Comparison of ENCODE assay signal across 8 cellular contexts in genomic region chr11:126607374-126607773, GRCh38.
DNase-seq lines count a peak whose midpoint lies in the region; ATAC-seq, FAIRE-seq and TF ChIP-seq lines count a peak whose summit lies in the region.

No MANE protein-coding gene starts in this region.

- no peak overlapping the region for H3K4me2 ChIP-seq in PC-9
- no peak overlapping the region for H3K4me2 ChIP-seq in endothelial cell of umbilical vein (ENCODE audit: insufficient read depth, low read length)

- H3K27ac ChIP-seq in HUES48 (ENCODE audit: low read depth, low read length) = no peak overlapping the region
- no peak overlapping the region for H3K27ac ChIP-seq in PC-9
- H3K27ac ChIP-seq in endothelial cell of umbilical vein (ENCODE audit: insufficient read depth, low read depth, low read length) = no peak overlapping the region
- H3K27ac ChIP-seq in aorta (ENCODE audit: low read depth in 1 of 2, low read length in 2 of 2) = no peak overlapping the region

- no peaks in the 10 kb centered on the region for H3K9me3 ChIP-seq in HUES48 (ENCODE audit: control insufficient read depth, insufficient read depth, low read length)
- H3K9me3 ChIP-seq in PC-9 (ENCODE audit: insufficient read depth, low read depth) = no peaks in the 10 kb centered on the region
- H3K9me3 ChIP-seq in endothelial cell of umbilical vein (replicated peaks; ENCODE audit: control insufficient read depth, insufficient read depth, low read length) = no peaks in the 10 kb centered on the region
- no peaks in the 10 kb centered on the region for H3K9me3 ChIP-seq in aorta (ENCODE audit: control insufficient read depth, low read length)

- intact Hi-C loops in PC-9 (cut with micrococcal nuclease; ENCODE audit: unreplicated experiment) = loop anchor here (1.0 to 10.0 kb wide), 8 partner anchors 110 to 740 kb away; no protein-coding TSS in a partner anchor
- intact Hi-C loops in endothelial cell of umbilical vein (cut with micrococcal nuclease) = loop anchor here (1.0 to 5.0 kb wide), 4 partner anchors 167 to 1415 kb away; no protein-coding TSS in a partner anchor
- intact Hi-C loops in aorta (cut with DNase I) = no loop called here

- dilution Hi-C loops in endothelial cell of umbilical vein (cut with MboI; ENCODE audit: extremely low pct_ligation_motif_present, low sequenced_read_pairs) = no loop called here

- H3F3A ChIP-seq in PC-9 (ENCODE audit: insufficient read depth, low read depth) = no peaks in the 10 kb centered on the region

- 8 to 9% methylated on average over 8 of the region's 8 CpGs for WGBS in aorta, 2 donors

- H2AFZ ChIP-seq in PC-9 (no peak overlapping the region), endothelial cell of umbilical vein (ENCODE audit: low read depth, low read length) (no peak overlapping the region)

- H3K4me1 ChIP-seq in HUES48 (ENCODE audit: control insufficient read depth, insufficient read depth, low read length) = peaks cover 21% of the 10 kb centered on the region; the same call in 1 of the 2 replicates
- H3K4me1 ChIP-seq in PC-9 (replicated peaks; ENCODE audit: insufficient read depth) = no peaks in the 10 kb centered on the region
- H3K4me1 ChIP-seq in endothelial cell of umbilical vein (ENCODE audit: control insufficient read depth, extremely low read depth, insufficient read depth, low read length) = no peaks in the 10 kb centered on the region
- no peaks in the 10 kb centered on the region for H3K4me1 ChIP-seq in aorta (ENCODE audit: control insufficient read depth in 1 of 2, insufficient read depth in 2 of 2, low read length in 2 of 2)

- H4K20me1 ChIP-seq in PC-9 (ENCODE audit: insufficient read depth) (no peaks in the 10 kb centered on the region), endothelial cell of umbilical vein (replicated peaks; ENCODE audit: control insufficient read depth, extremely low read depth, insufficient read depth, low read length) (no peaks in the 10 kb centered on the region)

- H3K4me3 ChIP-seq in HUES48 (ENCODE audit: low read depth, low read length) (0 out of 2 replicates have a peak overlapping the region, but pooled peaks have one; percentile 0), PC-9 (no peak overlapping the region), endothelial cell of umbilical vein (replicated peaks in 1 of 3; ENCODE audit: insufficient read depth in 1 of 3, low read depth in 1 of 3, low read length in 3 of 3) (no peak overlapping the region), aorta (ENCODE audit: low read length in 2 of 2) (no peak overlapping the region)

- DNase-seq in stimulated activated CD4-positive, alpha-beta T cell treated with anti-CD3 and anti-CD28 coated beads, Interleukin-4, amount 100 ng/mL, for 48 hours (ENCODE audit: low read depth in 2 of 2) = peak; percentile 2 to 10
- DNase-seq in stimulated activated CD4-positive, alpha-beta T cell treated with anti-CD3 and anti-CD28 coated beads, Interleukin-2, amount 100 ng/mL, for 48 hours = no peak
- DNase-seq in PC-9 = peak in 1 of 2 experiments; percentile 55
- DNase-seq in endothelial cell of umbilical vein (ENCODE audit: low read depth, low spot score) = peak; percentile 5
- DNase-seq in mucosa of gallbladder (ENCODE audit: low spot score) = peak; percentile 62
- DNase-seq in aorta = no peak

- POLR2A ChIA-PET in PC-9 (lab: Charles Lee; ENCODE audit: unreplicated experiment) = no interaction called here
- POLR2A ChIA-PET in endothelial cell of umbilical vein (lab: Charles Lee) = no interaction called here

- FAIRE-seq in endothelial cell of umbilical vein (lab: Jason Lieb, UNC) = peak; percentile 52

- H3K36me3 ChIP-seq in HUES48 (ENCODE audit: control insufficient read depth, insufficient read depth, low read length) (no peaks in the 10 kb centered on the region), PC-9 (ENCODE audit: low read depth) (no peaks in the 10 kb centered on the region), endothelial cell of umbilical vein (ENCODE audit: control insufficient read depth in 2 of 2, extremely low read depth in 1 of 2, insufficient read depth in 2 of 2, low read length in 2 of 2) (no peaks in the 10 kb centered on the region), aorta (ENCODE audit: control insufficient read depth in 1 of 2, insufficient read depth in 2 of 2, low read length in 1 of 2) (no peaks in the 10 kb centered on the region)

- H3K79me2 ChIP-seq in PC-9 (ENCODE audit: low read depth) = no peaks in the 10 kb centered on the region
- H3K79me2 ChIP-seq in endothelial cell of umbilical vein (ENCODE audit: control insufficient read depth, insufficient read depth, low read length) = no peaks in the 10 kb centered on the region

- no peak for TF ChIP-seq POLR2A in endothelial cell of umbilical vein (IDR thresholded peaks at IDR 0.05; ENCODE audit: low read depth, low read length)

- TF ChIP-seq CTCF in PC-9 (conservative IDR thresholded peaks at IDR 0.05) = peak; percentile 73
- peak; percentile 42 to 61 for TF ChIP-seq CTCF in endothelial cell of umbilical vein (IDR thresholded peaks at IDR 0.05; ENCODE audit: extremely low read depth in 1 of 2, insufficient read depth in 1 of 2, low read depth in 1 of 2, low read length in 2 of 2)

- H3K9ac ChIP-seq in HUES48 (ENCODE audit: low read depth, low read length) (no peak overlapping the region), endothelial cell of umbilical vein (replicated peaks; ENCODE audit: extremely low read depth, insufficient read depth, low read length) (no peak overlapping the region)

- BruUV-seq in PC-9 (replicated peaks; lab: Mats Ljungman, UMichigan) = no TSS peak
- BruUV-seq in endothelial cell of umbilical vein (replicated peaks; lab: Mats Ljungman, UMichigan) = no TSS peak

- CTCF ChIA-PET in PC-9 (lab: Charles Lee) (interaction anchor here (0.8 kb wide), 1 partner anchor 383 kb away, joined by 3 read pairs; no protein-coding TSS in a partner anchor), endothelial cell of umbilical vein (lab: Charles Lee) (interaction anchor here (0.8 to 2.9 kb wide), 6 partner anchors 19 to 383 kb away, joined by 3 to 10 read pairs (median 6); no protein-coding TSS in a partner anchor)

- no peaks in the 10 kb centered on the region for H3K27me3 ChIP-seq in HUES48 (ENCODE audit: control insufficient read depth, insufficient read depth, low read length)
- H3K27me3 ChIP-seq in PC-9 (ENCODE audit: insufficient read depth, low read depth) = peaks cover 97% of the 10 kb centered on the region
- H3K27me3 ChIP-seq in endothelial cell of umbilical vein (ENCODE audit: control insufficient read depth in 2 of 2, insufficient read depth in 2 of 2, low read length in 2 of 2) = no peaks in the 10 kb centered on the region
- H3K27me3 ChIP-seq in aorta (ENCODE audit: control insufficient read depth in 1 of 2, insufficient read depth in 2 of 2, low read length in 1 of 2) = no peaks in the 10 kb centered on the region

- H3K9me2 ChIP-seq in PC-9 (ENCODE audit: insufficient read depth) = no peaks in the 10 kb centered on the region

- no peak for ATAC-seq in aorta (ENCODE audit: low FRiP score)
- ATAC-seq in HG02970 (IDR thresholded peaks at IDR 0.05; ENCODE audit: low FRiP score, unreplicated experiment) = no peak

- no peaks in the 10 kb centered on the region for H3K9me1 ChIP-seq in endothelial cell of umbilical vein (replicated peaks; ENCODE audit: control insufficient read depth, extremely low read depth, insufficient read depth, low read length)

TF ChIP-seq in endothelial cell of umbilical vein, 7 proteins besides CTCF, POLR2A, EP300 and RAD21:
- TF ChIP-seq MYC (IDR thresholded peaks at IDR 0.05; ENCODE audit: low read depth, low read length) (no peak), FOS (IDR thresholded peaks at IDR 0.05; ENCODE audit: borderline replicate concordance, insufficient read depth, low read length) (no peak), EZH2 (IDR thresholded peaks at IDR 0.05; ENCODE audit: borderline replicate concordance, low read depth, low read length, severe bottlenecking) (no peak), GATA2 (IDR thresholded peaks at IDR 0.05; ENCODE audit: insufficient read depth, insufficient read length, low read depth, low read length) (no peak), POLR2AphosphoS5 (IDR thresholded peaks at IDR 0.05; ENCODE audit: insufficient read depth, low read depth, low read length) (no peak), JUN (IDR thresholded peaks at IDR 0.05; ENCODE audit: borderline replicate concordance, insufficient read depth, insufficient read length, low read depth) (no peak), MAX (IDR thresholded peaks at IDR 0.05; ENCODE audit: insufficient read depth, insufficient read length) (no peak)

Comparison
In these comparisons a context has a peak if more than half of its experiments do, and no peak if none do; other contexts are left out.
1. DNase-seq: peak in stimulated activated CD4-positive, alpha-beta T cell treated with anti-CD3 and anti-CD28 coated beads, Interleukin-4, amount 100 ng/mL, for 48 hours (2 of 2), endothelial cell of umbilical vein (single experiment) and mucosa of gallbladder (single experiment); none in stimulated activated CD4-positive, alpha-beta T cell treated with anti-CD3 and anti-CD28 coated beads, Interleukin-2, amount 100 ng/mL, for 48 hours (0 of 2) and aorta (0 of 2).
2. intact Hi-C loops: an anchor here in PC-9 (1.0 to 10.0 kb wide) and endothelial cell of umbilical vein (1.0 to 5.0 kb wide); none called in aorta.